9 cellular contexts compared by ENCODE assay signal in genomic region chr1:204450461-204451257, GRCh38. TPM values are rescaled to one million over a fixed set of nuclear protein-coding genes. Genes with fewer than 3 reads are reported as not detected.
DNase-seq lines count a peak whose midpoint lies in the region; ATAC-seq and TF ChIP-seq lines count a peak whose summit lies in the region.
"Had no signal": no experiment of that assay in that cellular context is flagged by ENCODE, and none has a peak within 500 bp of the region (broad histone marks: within the 10 kb centered on the region; RNA-seq: fewer than 3 reads in every experiment).

No MANE protein-coding gene starts in this region.

- H3K9me3 ChIP-seq in HUES48 (ENCODE audit: control insufficient read depth, insufficient read depth, low read length), result no peaks in the 10 kb centered on the region
- no peaks in the 10 kb centered on the region for H3K9me3 ChIP-seq in breast epithelium
- no peaks in the 10 kb centered on the region for H3K9me3 ChIP-seq in subcutaneous abdominal adipose tissue (ENCODE audit: control insufficient read depth in 5 of 5, low read length in 5 of 5)

- intact Hi-C loops in breast epithelium (cut with DNase I; ENCODE audit: low total_unique reads), result loop anchor here (1.0 kb wide), 1 partner anchor 28 kb away; no protein-coding TSS in a partner anchor

- DNase-seq in breast epithelium (ENCODE audit: low spot score in 2 of 2) (no peak), left lobe of liver (ENCODE audit: low spot score) (peak; percentile 68), NOMO-1 treated with dmso at 0.1 percent for 144 hours (lab: John Stamatoyannopoulos, UW; ENCODE audit: unreplicated experiment) (no peak)
- DNase-seq: activated T-cell treated with anti-CD3 and anti-CD28 coated beads, Interleukin-2, amount 50 U/mL, for 48 hours; GDM1 had no signal

- H3K4me1 ChIP-seq in HUES48 (ENCODE audit: control insufficient read depth, insufficient read depth, low read length) (peaks cover 23% of the 10 kb centered on the region), breast epithelium (no peaks in the 10 kb centered on the region), subcutaneous abdominal adipose tissue (ENCODE audit: control insufficient read depth in 5 of 5, insufficient read depth in 5 of 5, low read length in 5 of 5) (peaks cover 0 to 64% (median 16%) of the 10 kb centered on the region in 5 donors)

- no peak for TF ChIP-seq POLR2A in breast epithelium (IDR thresholded peaks at IDR 0.05)

- H3K27me3 ChIP-seq in HUES48 (ENCODE audit: control insufficient read depth, insufficient read depth, low read length) (no peaks in the 10 kb centered on the region), breast epithelium (no peaks in the 10 kb centered on the region), subcutaneous abdominal adipose tissue (ENCODE audit: control insufficient read depth in 5 of 5, insufficient read depth in 4 of 5, low read length in 5 of 5) (no peaks in the 10 kb centered on the region)

- H3K4me3 ChIP-seq in HUES48 (ENCODE audit: low read depth, low read length) (no peak overlapping the region), breast epithelium (no peak overlapping the region), subcutaneous abdominal adipose tissue (ENCODE audit: low read depth in 1 of 5, low read length in 5 of 5) (no peak overlapping the region)

- H3K36me3 ChIP-seq in HUES48 (ENCODE audit: control insufficient read depth, insufficient read depth, low read length), result peaks cover 8% of the 10 kb centered on the region
- no peaks in the 10 kb centered on the region for H3K36me3 ChIP-seq in breast epithelium
- H3K36me3 ChIP-seq in subcutaneous abdominal adipose tissue (ENCODE audit: control insufficient read depth in 5 of 5, insufficient read depth in 5 of 5, low read length in 5 of 5), result peaks cover 5 to 90% (median 72%) of the 10 kb centered on the region in 5 donors

- no peak for TF ChIP-seq CTCF in breast epithelium (IDR thresholded peaks at IDR 0.05)

- H3K27ac ChIP-seq in HUES48 (ENCODE audit: low read depth, low read length) (peak overlapping the region; percentile 14), breast epithelium (peak overlapping the region; percentile 75 to 87), subcutaneous abdominal adipose tissue (ENCODE audit: low read depth, low read length) (peak overlapping the region; percentile 74)

- H3K9ac ChIP-seq in HUES48 (ENCODE audit: low read depth, low read length) (no peak overlapping the region), subcutaneous abdominal adipose tissue (ENCODE audit: low read length in 5 of 5) (peak overlapping the region in 1 of 5 donors; percentile 8)

- peak; percentile 73 for ATAC-seq in left lobe of liver
- no peak for ATAC-seq in HG03571 (IDR thresholded peaks at IDR 0.05; ENCODE audit: unreplicated experiment)
- no peak for ATAC-seq in GM21515 (IDR thresholded peaks at IDR 0.05; ENCODE audit: unreplicated experiment)

RNA-seq across cellular contexts. Expression of gene PPP1R15B, which starts 39.0 kb away (rescaled TPM):
- total RNA-seq in breast epithelium (10 to 100 TPM; 47.5 to 91.6 (median 53.3) TPM), left lobe of liver (34.1 TPM)

RNA-seq across cellular contexts. Expression of gene PIK3C2B, which starts 43.9 kb away (rescaled TPM):
- total RNA-seq in breast epithelium (10 to 100 TPM; 17.6 to 31.5 (median 24.9) TPM), left lobe of liver (14.8 TPM)

Comparison
In these comparisons a context has a peak if more than half of its experiments do, and no peak if none do; other contexts are left out.
1. H3K27ac ChIP-seq: peak in every context shown above with its lines; median percentile 81 in breast epithelium; 74 in subcutaneous abdominal adipose tissue; 14 in HUES48.